ENCODE assay signal across 1 cellular context in genomic region chr4:87219648-87220093, GRCh38.
TF ChIP-seq lines count a peak whose summit lies in the region.

No MANE protein-coding gene starts in this region.

TF ChIP-seq in H1, 55 proteins besides CTCF, POLR2A, EP300 and RAD21 (continued from another document):
- TF ChIP-seq SP4 (IDR thresholded peaks at IDR 0.05; ENCODE audit: low read length) (no peak), FOSL1 (IDR thresholded peaks at IDR 0.05; ENCODE audit: insufficient read depth, low read depth, low read length) (no peak), PHF8 (conservative IDR thresholded peaks at IDR 0.05; ENCODE audit: low read depth, low read length) (no peak), HDAC2 (IDR thresholded peaks at IDR 0.05; ENCODE audit: borderline replicate concordance in 1 of 2, low read depth in 2 of 2, low read length in 2 of 2) (no peak), RFX5 (IDR thresholded peaks at IDR 0.05; ENCODE audit: borderline replicate concordance, low read depth, low read length) (no peak), ASH2L (IDR thresholded peaks at IDR 0.05; ENCODE audit: low read length) (no peak), CBX5 (IDR thresholded peaks at IDR 0.05; ENCODE audit: low read depth, low read length) (no peak), CHD7 (IDR thresholded peaks at IDR 0.05; ENCODE audit: insufficient replicate concordance, low read length) (no peak), BRCA1 (IDR thresholded peaks at IDR 0.05; ENCODE audit: low read depth, low read length) (no peak), ATF2 (IDR thresholded peaks at IDR 0.05; ENCODE audit: low read length) (no peak), SIN3A (conservative IDR thresholded peaks at IDR 0.05 in 1 of 2, IDR thresholded peaks at IDR 0.05 in 1 of 2; ENCODE audit: low read depth in 1 of 2, low read length in 2 of 2) (0 out of 4 replicates have a peak, but pooled peaks of 1 of the 2 experiments have one; percentile 26), EGR1 (IDR thresholded peaks at IDR 0.05; ENCODE audit: borderline replicate concordance, low read depth, low read length) (peak; percentile 41; the same call in 1 of the 2 replicates), SIX5 (IDR thresholded peaks at IDR 0.05; ENCODE audit: low read depth, low read length) (no peak), KDM1A (IDR thresholded peaks at IDR 0.05; ENCODE audit: borderline replicate concordance, low read length) (0 out of 2 replicates have a peak, but pooled peaks have one; percentile 6), SRF (IDR thresholded peaks at IDR 0.05; ENCODE audit: low read depth, low read length) (no peak), BACH1 (IDR thresholded peaks at IDR 0.05; ENCODE audit: low read length) (no peak), GABPA (IDR thresholded peaks at IDR 0.05; ENCODE audit: borderline replicate concordance, insufficient read depth, low read length) (no peak), CEBPB (IDR thresholded peaks at IDR 0.05; ENCODE audit: low read depth, low read length) (no peak), MAFK (IDR thresholded peaks at IDR 0.05; ENCODE audit: low read depth, low read length) (no peak), RXRA (IDR thresholded peaks at IDR 0.05; ENCODE audit: insufficient read depth, low read depth, low read length) (no peak), SP2 (IDR thresholded peaks at IDR 0.05; ENCODE audit: low read length) (no peak), YY1 (IDR thresholded peaks at IDR 0.05; ENCODE audit: low read depth, low read length) (no peak), CTBP2 (IDR thresholded peaks at IDR 0.05; ENCODE audit: borderline replicate concordance, insufficient read depth, insufficient read length, low read length) (no peak)
